In the genomic region with DNA sequence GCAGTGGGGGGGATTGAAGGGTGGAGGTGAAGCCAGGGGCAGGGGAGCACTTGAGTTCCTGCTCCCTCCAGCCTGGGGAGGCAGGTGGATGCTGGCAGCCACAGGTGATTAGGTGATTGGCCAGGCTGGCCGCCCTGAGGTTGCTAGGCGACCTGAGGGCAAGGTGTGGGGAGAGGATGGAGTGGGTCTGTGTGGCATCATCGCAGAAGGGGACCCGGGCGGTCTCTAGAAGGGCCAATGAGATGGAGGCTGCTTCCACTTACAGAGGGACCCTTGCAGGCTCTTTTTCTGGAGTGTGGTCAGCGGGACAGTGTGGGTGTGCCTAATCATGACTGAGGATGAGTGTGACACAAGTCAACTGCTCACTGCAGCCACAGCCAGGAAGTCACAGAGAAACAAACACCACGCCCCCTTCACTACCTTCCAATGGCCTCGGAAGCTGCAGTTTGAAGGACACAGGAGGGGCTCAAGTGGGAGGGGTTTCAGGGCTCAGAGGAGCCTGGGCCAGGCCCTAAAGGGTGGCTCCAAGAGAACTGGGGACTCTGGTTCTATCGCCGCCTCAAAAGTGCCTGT, we compare ENCODE assay signal across 2 cellular contexts.
TF ChIP-seq lines count a peak whose summit lies in the region.

No MANE protein-coding gene starts in this region.

TF ChIP-seq in HepG2, 621 proteins besides CTCF, POLR2A, EP300 and RAD21:
- TF ChIP-seq, protein P1, sequence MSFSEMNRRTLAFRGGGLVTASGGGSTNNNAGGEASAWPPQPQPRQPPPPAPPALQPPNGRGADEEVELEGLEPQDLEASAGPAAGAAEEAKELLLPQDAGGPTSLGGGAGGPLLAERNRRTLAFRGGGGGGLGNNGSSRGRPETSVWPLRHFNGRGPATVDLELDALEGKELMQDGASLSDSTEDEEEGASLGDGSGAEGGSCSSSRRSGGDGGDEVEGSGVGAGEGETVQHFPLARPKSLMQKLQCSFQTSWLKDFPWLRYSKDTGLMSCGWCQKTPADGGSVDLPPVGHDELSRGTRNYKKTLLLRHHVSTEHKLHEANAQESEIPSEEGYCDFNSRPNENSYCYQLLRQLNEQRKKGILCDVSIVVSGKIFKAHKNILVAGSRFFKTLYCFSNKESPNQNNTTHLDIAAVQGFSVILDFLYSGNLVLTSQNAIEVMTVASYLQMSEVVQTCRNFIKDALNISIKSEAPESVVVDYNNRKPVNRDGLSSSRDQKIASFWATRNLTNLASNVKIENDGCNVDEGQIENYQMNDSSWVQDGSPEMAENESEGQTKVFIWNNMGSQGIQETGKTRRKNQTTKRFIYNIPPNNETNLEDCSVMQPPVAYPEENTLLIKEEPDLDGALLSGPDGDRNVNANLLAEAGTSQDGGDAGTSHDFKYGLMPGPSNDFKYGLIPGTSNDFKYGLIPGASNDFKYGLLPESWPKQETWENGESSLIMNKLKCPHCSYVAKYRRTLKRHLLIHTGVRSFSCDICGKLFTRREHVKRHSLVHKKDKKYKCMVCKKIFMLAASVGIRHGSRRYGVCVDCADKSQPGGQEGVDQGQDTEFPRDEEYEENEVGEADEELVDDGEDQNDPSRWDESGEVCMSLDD (CRISPR knock-in tag; IDR thresholded peaks at IDR 0.05; ENCODE audit: borderline replicate concordance) = no peak
- TF ChIP-seq, protein P2, sequence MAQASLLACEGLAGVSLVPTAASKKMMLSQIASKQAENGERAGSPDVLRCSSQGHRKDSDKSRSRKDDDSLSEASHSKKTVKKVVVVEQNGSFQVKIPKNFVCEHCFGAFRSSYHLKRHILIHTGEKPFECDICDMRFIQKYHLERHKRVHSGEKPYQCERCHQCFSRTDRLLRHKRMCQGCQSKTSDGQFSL (CRISPR knock-in tag; IDR thresholded peaks at IDR 0.05) = 0 out of 2 replicates have a peak, but pooled peaks have one; percentile 16

TF ChIP-seq in GM12878, 131 proteins besides CTCF, POLR2A, EP300 and RAD21 (continued from another document):
- TF ChIP-seq, protein P3, sequence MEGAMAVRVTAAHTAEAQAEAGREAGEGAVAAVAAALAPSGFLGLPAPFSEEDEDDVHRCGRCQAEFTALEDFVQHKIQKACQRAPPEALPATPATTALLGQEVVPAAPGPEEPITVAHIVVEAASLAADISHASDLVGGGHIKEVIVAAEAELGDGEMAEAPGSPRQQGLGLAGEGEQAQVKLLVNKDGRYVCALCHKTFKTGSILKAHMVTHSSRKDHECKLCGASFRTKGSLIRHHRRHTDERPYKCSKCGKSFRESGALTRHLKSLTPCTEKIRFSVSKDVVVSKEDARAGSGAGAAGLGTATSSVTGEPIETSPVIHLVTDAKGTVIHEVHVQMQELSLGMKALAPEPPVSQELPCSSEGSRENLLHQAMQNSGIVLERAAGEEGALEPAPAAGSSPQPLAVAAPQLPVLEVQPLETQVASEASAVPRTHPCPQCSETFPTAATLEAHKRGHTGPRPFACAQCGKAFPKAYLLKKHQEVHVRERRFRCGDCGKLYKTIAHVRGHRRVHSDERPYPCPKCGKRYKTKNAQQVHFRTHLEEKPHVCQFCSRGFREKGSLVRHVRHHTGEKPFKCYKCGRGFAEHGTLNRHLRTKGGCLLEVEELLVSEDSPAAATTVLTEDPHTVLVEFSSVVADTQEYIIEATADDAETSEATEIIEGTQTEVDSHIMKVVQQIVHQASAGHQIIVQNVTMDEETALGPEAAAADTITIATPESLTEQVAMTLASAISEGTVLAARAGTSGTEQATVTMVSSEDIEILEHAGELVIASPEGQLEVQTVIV (IDR thresholded peaks at IDR 0.05; ENCODE audit: borderline replicate concordance, partially characterized antibody) = no peak
TF ChIP-seq in GM12878: peak in this region for 1.
